Comparison of ENCODE assay signal across 9 cellular contexts in genomic region chr11:33687733-33688479, GRCh38. TPM values are rescaled to one million over a fixed set of nuclear protein-coding genes. Genes with fewer than 3 reads are reported as not detected.
DNase-seq lines count a peak whose midpoint lies in the region; ATAC-seq, FAIRE-seq and TF ChIP-seq lines count a peak whose summit lies in the region.
"Had no signal": no experiment of that assay in that cellular context is flagged by ENCODE, and none has a peak within 500 bp of the region (broad histone marks: within the 10 kb centered on the region; RNA-seq: fewer than 3 reads in every experiment).

No MANE protein-coding gene starts in this region.

- peak; percentile 87 for FAIRE-seq in HepG2 (lab: Jason Lieb, UNC)

- no peaks in the 10 kb centered on the region for H3K27me3 ChIP-seq in HepG2 (ENCODE audit: control insufficient read depth in 1 of 2, insufficient read depth in 2 of 2, low read length in 2 of 2)

- H3K27ac Mint-ChIP-seq in MCF 10A (ENCODE audit: low read depth, unreplicated experiment), result no peak overlapping the region
- H3K27ac Mint-ChIP-seq in T-helper 2 cell treated with Interferon-gamma antibody and Interleukin-4, amounts not matched to agents 5 μg/mL and 100 μg/mL, for 36 hours, result no peak overlapping the region
- H3K27ac Mint-ChIP-seq: CD4-positive, CD25-positive, alpha-beta regulatory T cell had no signal

- POLR2A ChIA-PET in MCF 10A (lab: Yijun Ruan, JAX), result interaction anchor here (0.7 to 5.3 kb wide), 3 partner anchors 53 to 115 kb away, joined by 3 to 41 read pairs (median 4); no protein-coding TSS in a partner anchor
- POLR2A ChIA-PET in HepG2 (lab: Yijun Ruan, JAX), result no interaction called here

- TF ChIP-seq RAD21 in HepG2 (CRISPR knock-in tag; IDR thresholded peaks at IDR 0.05), result peak; percentile 74

- TF ChIP-seq CTCF in MCF 10A (IDR thresholded peaks at IDR 0.05; ENCODE audit: unreplicated experiment), result peak; percentile 70
- TF ChIP-seq CTCF in HepG2 (CRISPR knock-in tag; IDR thresholded peaks at IDR 0.05), result peak; percentile 86

- H3K27me3 Mint-ChIP-seq in MCF 10A (ENCODE audit: insufficient read depth, unreplicated experiment), result no peaks in the 10 kb centered on the region
- peaks cover 5% of the 10 kb centered on the region for H3K27me3 Mint-ChIP-seq in T-helper 2 cell treated with Interferon-gamma antibody and Interleukin-4, amounts not matched to agents 5 μg/mL and 100 μg/mL, for 36 hours (ENCODE audit: low read depth)

- TF ChIP-seq POLR2A in HepG2 (IDR thresholded peaks at IDR 0.05; ENCODE audit: insufficient read depth in 1 of 2, low read depth in 2 of 2, low read length in 2 of 2), result no peak

- no peaks in the 10 kb centered on the region for H3K79me2 ChIP-seq in HepG2 (ENCODE audit: insufficient read depth, low read length)

- CTCF ChIA-PET in MCF 10A (lab: Yijun Ruan, JAX) (interaction anchor here (0.6 to 7.6 kb wide), 35 partner anchors 8 to 530 kb away, joined by 3 to 175 read pairs (median 4); no protein-coding TSS in a partner anchor), HepG2 (lab: Yijun Ruan, JAX; ENCODE audit: low intra/inter-chr PET ratio, low total read pairs) (interaction anchor here (2.3 to 2.9 kb wide), 2 partner anchors 145 to 325 kb away, joined by 19 to 38 read pairs; no protein-coding TSS in a partner anchor)

- no peak overlapping the region for H3K4me3 Mint-ChIP-seq in MCF 10A (ENCODE audit: unreplicated experiment)
- no peak overlapping the region for H3K4me3 Mint-ChIP-seq in T-helper 2 cell treated with Interferon-gamma antibody and Interleukin-4, amounts not matched to agents 5 μg/mL and 100 μg/mL, for 36 hours
- H3K4me3 Mint-ChIP-seq: CD4-positive, CD25-positive, alpha-beta regulatory T cell had no signal

- no peak overlapping the region for H3K4me3 ChIP-seq in HepG2 (replicated peaks in 1 of 3; ENCODE audit: insufficient read depth in 1 of 3, low read depth in 2 of 3, low read length in 3 of 3)

- intact Hi-C loops in MCF 10A (cut with micrococcal nuclease), result loop anchor here (1.0 kb wide), 3 partner anchors 145 to 522 kb away; no protein-coding TSS in a partner anchor
- intact Hi-C loops in HepG2 (cut with micrococcal nuclease; ENCODE audit: unreplicated experiment), result loop anchor here (1.0 kb wide), 3 partner anchors 145 to 522 kb away; no protein-coding TSS in a partner anchor

- no peaks in the 10 kb centered on the region for H4K20me1 ChIP-seq in HepG2 (ENCODE audit: insufficient read depth, low read length)

- H3K27ac ChIP-seq in HepG2 (ENCODE audit: extremely low read length, insufficient read depth, low read length), result no peak overlapping the region

- H3K9ac ChIP-seq in HepG2 (ENCODE audit: insufficient read depth, low read depth, low read length), result no peak overlapping the region

- no peak overlapping the region for H3K4me2 ChIP-seq in HepG2 (ENCODE audit: low read depth, low read length)

- in situ Hi-C loops in HepG2 (cut with HindIII; ENCODE audit: extremely low pct_ligation_motif_present, low pct_unique_long_range_greater_than_20kb), result loop anchor here (5.0 to 10.0 kb wide), 3 partner anchors 146 to 523 kb away; partner anchors contain the start of gene CSTF3

- H3K4me1 Mint-ChIP-seq in MCF 10A (ENCODE audit: insufficient read depth, unreplicated experiment), result peaks cover 42% of the 10 kb centered on the region
- peaks cover 3% of the 10 kb centered on the region for H3K4me1 Mint-ChIP-seq in T-helper 2 cell treated with Interferon-gamma antibody and Interleukin-4, amounts not matched to agents 5 μg/mL and 100 μg/mL, for 36 hours (ENCODE audit: low read depth)
- H3K4me1 Mint-ChIP-seq: CD4-positive, CD25-positive, alpha-beta regulatory T cell had no signal

- peaks cover 34% of the 10 kb centered on the region for H3K4me1 ChIP-seq in HepG2 (ENCODE audit: insufficient read depth, low read length)

- no peaks in the 10 kb centered on the region for H3K9me3 Mint-ChIP-seq in MCF 10A (ENCODE audit: unreplicated experiment)
- H3K9me3 Mint-ChIP-seq in T-helper 2 cell treated with Interferon-gamma antibody and Interleukin-4, amounts not matched to agents 5 μg/mL and 100 μg/mL, for 36 hours, result peaks cover 4% of the 10 kb centered on the region

- TF ChIP-seq EP300 in HepG2 (IDR thresholded peaks at IDR 0.05; ENCODE audit: low read depth in 2 of 2, low read length in 2 of 2) (no peak), HepG2 (CRISPR knock-in tag; IDR thresholded peaks at IDR 0.05; ENCODE audit: borderline replicate concordance) (no peak)

- H2AFZ ChIP-seq in HepG2 (ENCODE audit: low read length), result no peak overlapping the region

- WGBS in HepG2 (ENCODE audit: low lambda C conversion rate), result 51% methylated on average over 2 of the region's 2 CpGs

- ATAC-seq in HG02759 (IDR thresholded peaks at IDR 0.05; ENCODE audit: unreplicated experiment), result peak; percentile 66
- ATAC-seq in HepG2, result peak; percentile 47

- DNase-seq in NCI-H510A treated with DMSO at 0.1 percent for 48 hours (lab: John Stamatoyannopoulos, UW), result peak; percentile 36
- DNase-seq in NCI-H510A (lab: John Stamatoyannopoulos, UW), result no peak
- DNase-seq in NCI-H446 (lab: John Stamatoyannopoulos, UW), result peak; percentile 68 to 80
- DNase-seq in MCF 10A (ENCODE audit: unreplicated experiment), result peak; percentile 77
- peak; percentile 60 for DNase-seq in HepG2 (ENCODE audit: low spot score)
- no peak for DNase-seq in GM19240 (ENCODE audit: insufficient read length, low spot score)
- DNase-seq in T-helper 2 cell treated with Interferon-gamma antibody and Interleukin-4, amounts not matched to agents 5 μg/mL and 100 μg/mL, for 36 hours (ENCODE audit: low spot score), result no peak

- BruUV-seq in MCF 10A (replicated peaks; lab: Mats Ljungman, UMichigan), result no TSS peak
- BruUV-seq in HepG2 (replicated peaks; lab: Mats Ljungman, UMichigan), result no TSS peak

- peaks cover 9% of the 10 kb centered on the region for H3K36me3 Mint-ChIP-seq in MCF 10A (ENCODE audit: insufficient read depth, unreplicated experiment)
- no peaks in the 10 kb centered on the region for H3K36me3 Mint-ChIP-seq in T-helper 2 cell treated with Interferon-gamma antibody and Interleukin-4, amounts not matched to agents 5 μg/mL and 100 μg/mL, for 36 hours (ENCODE audit: low read depth)
- H3K36me3 Mint-ChIP-seq: CD4-positive, CD25-positive, alpha-beta regulatory T cell had no signal

- no peaks in the 10 kb centered on the region for H3K9me3 ChIP-seq in HepG2 (ENCODE audit: low read length)

- H3K36me3 ChIP-seq in HepG2 (replicated peaks in 1 of 2; ENCODE audit: control insufficient read depth in 1 of 2, insufficient read depth in 2 of 2, low read length in 2 of 2), result no peaks in the 10 kb centered on the region

TF ChIP-seq in HepG2, 621 proteins besides CTCF, POLR2A, EP300 and RAD21 (continues in another document):
- TF ChIP-seq RORA (CRISPR knock-in tag; IDR thresholded peaks at IDR 0.05), result no peak

RNA-seq across cellular contexts. Expression of gene C11orf91, which starts 12.7 kb away (rescaled TPM):
- 2.8 and 2.9 TPM in 2 replicates for total RNA-seq in MCF 10A (2022)
- 0.35 TPM in 1 of 2 replicates, not detected in the other for total RNA-seq in HepG2 (2016; rRNA removed; fragmentation: Illumina TruSeq; extraction: Trizol)
- total RNA-seq in HepG2 (2016; cell fraction: cytosol; rRNA removed; fragmentation: Illumina TruSeq; extraction: Trizol; ENCODE audit: low read depth), result 0.71 TPM in 1 of 2 replicates, not detected in the other
- total RNA-seq in HepG2 (2016; cell fraction: insoluble cytoplasmic fraction; rRNA removed; fragmentation: Illumina TruSeq; extraction: Trizol), result not detected in 2 replicates
- total RNA-seq in HepG2 (2016; cell fraction: membrane; rRNA removed; fragmentation: Illumina TruSeq; extraction: Trizol), result 0.31 and 0.48 TPM in 2 replicates
- total RNA-seq in HepG2 (2016; cell fraction: nucleus; rRNA removed; fragmentation: Illumina TruSeq; extraction: Trizol), result not detected in 2 replicates
- not detected in 2 replicates for polyA plus RNA-seq in HepG2 (2011; rRNA removed)
- polyA plus RNA-seq in HepG2 (2011; cell fraction: cytosol; rRNA removed), result not detected in 2 replicates
- 0.19 TPM in 1 of 2 replicates, not detected in the other for polyA plus RNA-seq in HepG2 (2011; cell fraction: nucleus; rRNA removed)
- polyA plus RNA-seq in HepG2 (2012), result 0.24 TPM in 1 of 2 replicates, not detected in the other
- polyA plus RNA-seq in HepG2 (2016; cell fraction: cytosol; fragmentation: Illumina TruSeq; extraction: Trizol; ENCODE audit: low read depth), result 0.69 and 0.77 TPM in 2 replicates
- not detected in 2 replicates for polyA plus RNA-seq in HepG2 (2016; cell fraction: insoluble cytoplasmic fraction; fragmentation: Illumina TruSeq; extraction: Trizol; ENCODE audit: low read depth)
- 0.62 and 1.2 TPM in 2 replicates for polyA plus RNA-seq in HepG2 (2016; cell fraction: membrane; fragmentation: Illumina TruSeq; extraction: Trizol; ENCODE audit: low read depth)
- polyA plus RNA-seq in HepG2 (2016; cell fraction: nucleus; fragmentation: Illumina TruSeq; extraction: Trizol; ENCODE audit: insufficient read depth, low read depth), result not detected in 2 replicates
- not detected in 2 replicates for polyA minus RNA-seq in HepG2 (2011; rRNA and poly(A)+ RNA removed; ENCODE audit: low replicate concordance)
- not detected in 2 replicates for polyA minus RNA-seq in HepG2 (2011; cell fraction: cytosol; rRNA and poly(A)+ RNA removed)
- polyA minus RNA-seq in HepG2 (2011; cell fraction: nucleus; rRNA and poly(A)+ RNA removed), result 1.3 TPM in 1 of 2 replicates, not detected in the other
- total RNA-seq: CD4-positive, CD25-positive, alpha-beta regulatory T cell had no signal
- polyA plus RNA-seq: CD4-positive, CD25-positive, alpha-beta regulatory T cell had no signal

RNA-seq across cellular contexts. Expression of gene CD59, which starts 48.3 kb away (rescaled TPM):
- total RNA-seq in MCF 10A (2022) (597 and 618 TPM in 2 replicates), HepG2 (2016; rRNA removed; fragmentation: Illumina TruSeq; extraction: Trizol) (184 and 289 TPM in 2 replicates)
- total RNA-seq in HepG2 (2016; cell fraction: cytosol; rRNA removed; fragmentation: Illumina TruSeq; extraction: Trizol; ENCODE audit: low read depth), result 17.9 and 18.3 TPM in 2 replicates
- 187 and 287 TPM in 2 replicates for total RNA-seq in HepG2 (2016; cell fraction: insoluble cytoplasmic fraction; rRNA removed; fragmentation: Illumina TruSeq; extraction: Trizol)
- total RNA-seq in HepG2 (2016; cell fraction: membrane; rRNA removed; fragmentation: Illumina TruSeq; extraction: Trizol), result 57.6 and 59.8 TPM in 2 replicates
- total RNA-seq in HepG2 (2016; cell fraction: nucleus; rRNA removed; fragmentation: Illumina TruSeq; extraction: Trizol), result 207 and 235 TPM in 2 replicates
- 127 and 132 TPM in 2 replicates for polyA plus RNA-seq in HepG2 (2011; rRNA removed)
- 79.2 and 136 TPM in 2 replicates for polyA plus RNA-seq in HepG2 (2011; cell fraction: cytosol; rRNA removed)
- 35.8 and 50.3 TPM in 2 replicates for polyA plus RNA-seq in HepG2 (2011; cell fraction: nucleus; rRNA removed)
- 99.3 and 122 TPM in 2 replicates for polyA plus RNA-seq in HepG2 (2012)
- polyA plus RNA-seq in HepG2 (2016; cell fraction: cytosol; fragmentation: Illumina TruSeq; extraction: Trizol; ENCODE audit: low read depth), result 34.0 and 44.2 TPM in 2 replicates
- polyA plus RNA-seq in HepG2 (2016; cell fraction: insoluble cytoplasmic fraction; fragmentation: Illumina TruSeq; extraction: Trizol; ENCODE audit: low read depth), result 136 and 153 TPM in 2 replicates
- 35.5 and 37.5 TPM in 2 replicates for polyA plus RNA-seq in HepG2 (2016; cell fraction: membrane; fragmentation: Illumina TruSeq; extraction: Trizol; ENCODE audit: low read depth)
- 257 and 263 TPM in 2 replicates for polyA plus RNA-seq in HepG2 (2016; cell fraction: nucleus; fragmentation: Illumina TruSeq; extraction: Trizol; ENCODE audit: insufficient read depth, low read depth)
- 118 and 499 TPM in 2 replicates for polyA minus RNA-seq in HepG2 (2011; rRNA and poly(A)+ RNA removed; ENCODE audit: low replicate concordance)
- polyA minus RNA-seq in HepG2 (2011; cell fraction: cytosol; rRNA and poly(A)+ RNA removed), result 42.6 and 62.0 TPM in 2 replicates
- polyA minus RNA-seq in HepG2 (2011; cell fraction: nucleus; rRNA and poly(A)+ RNA removed), result 31.4 and 43.6 TPM in 2 replicates

Comparison
In these comparisons a context has a peak if more than half of its experiments do, and no peak if none do; other contexts are left out.
1. DNase-seq: peak in NCI-H510A treated with DMSO at 0.1 percent for 48 hours (single experiment), NCI-H446 (2 of 2), MCF 10A (single experiment) and HepG2 (single experiment); none in NCI-H510A (single experiment), GM19240 (single experiment) and T-helper 2 cell treated with Interferon-gamma antibody and Interleukin-4, amounts not matched to agents 5 μg/mL and 100 μg/mL, for 36 hours (single experiment).